In the genomic region with DNA sequence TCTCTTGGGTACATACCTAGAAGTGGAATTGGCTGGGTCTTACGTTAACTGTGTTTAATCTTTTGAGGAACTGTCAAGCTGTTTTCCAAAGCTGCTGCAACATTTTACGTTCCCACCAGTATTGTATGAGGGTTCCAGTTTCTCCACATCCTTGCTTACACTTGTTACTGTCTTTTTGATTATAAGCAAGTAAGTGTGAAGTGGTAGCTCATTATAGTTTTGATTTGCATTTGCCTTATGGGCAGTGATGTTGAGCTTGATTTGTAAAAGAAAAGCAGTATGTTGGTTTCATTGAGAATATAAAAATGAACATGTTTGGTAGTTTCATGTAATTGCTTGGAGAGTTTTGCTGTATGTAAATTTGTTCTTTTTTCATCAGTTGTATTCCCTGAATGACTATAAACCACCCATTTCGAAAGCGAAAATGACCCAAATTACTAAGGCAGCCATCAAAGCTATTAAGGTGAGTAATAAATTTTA, we compare ENCODE assay signal across 9 cellular contexts. TPM values are rescaled to one million over a fixed set of nuclear protein-coding genes. Genes with fewer than 3 reads are reported as not detected.
DNase-seq lines count a peak whose midpoint lies in the region; ATAC-seq and TF ChIP-seq lines count a peak whose summit lies in the region.
"Had no signal": no experiment of that assay in that cellular context is flagged by ENCODE, and none has a peak within 500 bp of the region (broad histone marks: within the 10 kb centered on the region; RNA-seq: fewer than 3 reads in every experiment).

No MANE protein-coding gene starts in this region.

- peaks cover 24% of the 10 kb centered on the region for H3K36me3 ChIP-seq in OCI-LY3 (replicated peaks; ENCODE audit: low read depth, low read length)

- H3K27me3 ChIP-seq in OCI-LY3 (ENCODE audit: low read depth, low read length), result no peaks in the 10 kb centered on the region

- peaks cover 27% of the 10 kb centered on the region for H4K20me1 ChIP-seq in OCI-LY3 (ENCODE audit: insufficient read depth, low read length)

- no peaks in the 10 kb centered on the region for H3K27me3 Mint-ChIP-seq in type B pancreatic cell

- H3K9me3 ChIP-seq in OCI-LY3 (ENCODE audit: insufficient read depth, low read length), result no peaks in the 10 kb centered on the region

- H3K27ac ChIP-seq in OCI-LY3 (ENCODE audit: low read length), result peak overlapping the region; percentile 92

- ATAC-seq in GM18502 (IDR thresholded peaks at IDR 0.05; ENCODE audit: poor library complexity, unreplicated experiment), result peak; percentile 96
- ATAC-seq in GM19372 (IDR thresholded peaks at IDR 0.05; ENCODE audit: low read depth, unreplicated experiment), result peak; percentile 98
- peak; percentile 99 for ATAC-seq in HG02884 (IDR thresholded peaks at IDR 0.05; ENCODE audit: unreplicated experiment)

- no peak overlapping the region for H3K4me3 Mint-ChIP-seq in type B pancreatic cell

- H3K79me2 ChIP-seq in OCI-LY3 (ENCODE audit: low read length), result peaks cover 63% of the 10 kb centered on the region

- TF ChIP-seq CTCF in OCI-LY3 (IDR thresholded peaks at IDR 0.05; ENCODE audit: low read depth, low read length) (no peak), type B pancreatic cell (conservative IDR thresholded peaks at IDR 0.05) (no peak)

- peaks cover 31% of the 10 kb centered on the region for H3K4me1 ChIP-seq in OCI-LY3 (ENCODE audit: low read length)

- no peak overlapping the region for H3K27ac Mint-ChIP-seq in type B pancreatic cell
- H3K27ac Mint-ChIP-seq: activated T-helper 2 cell treated with anti-CD3 and anti-CD28 coated beads, Interferon-gamma antibody, Interleukin-2, Interleukin-4, amounts not matched to agents 10 μg/mL and 5 μg/mL and 100 μg/mL, durations not matched to agents 14 hours and 24 hours and 36 hours had no signal

- H3K4me2 ChIP-seq in OCI-LY3 (ENCODE audit: low read length), result peak overlapping the region; percentile 64

- H3K4me3 ChIP-seq in OCI-LY3 (ENCODE audit: low read length), result peak overlapping the region; percentile 63

- DNase-seq in NCI-H2081 (lab: John Stamatoyannopoulos, UW) (no peak), type B pancreatic cell (ENCODE audit: extremely low spot score, unreplicated experiment) (no peak), NCI-H526 treated with DMSO at 0.1 percent for 48 hours (lab: John Stamatoyannopoulos, UW) (no peak)
- DNase-seq in stimulated activated CD8-positive, alpha-beta memory T cell treated with anti-CD3 and anti-CD28 coated beads, Interleukin-4, amount 100 ng/mL, for 48 hours, result no peak

- peaks cover 4% of the 10 kb centered on the region for H3K4me1 Mint-ChIP-seq in type B pancreatic cell (ENCODE audit: unreplicated experiment)

- H2AFZ ChIP-seq in OCI-LY3 (ENCODE audit: low read depth, low read length), result no peak overlapping the region

- H3K36me3 Mint-ChIP-seq in type B pancreatic cell, result peaks cover 23% of the 10 kb centered on the region

- H3K9me3 Mint-ChIP-seq in type B pancreatic cell, result no peaks in the 10 kb centered on the region
- H3K9me3 Mint-ChIP-seq: activated T-helper 2 cell treated with anti-CD3 and anti-CD28 coated beads, Interferon-gamma antibody, Interleukin-2, Interleukin-4, amounts not matched to agents 10 μg/mL and 5 μg/mL and 100 μg/mL, durations not matched to agents 14 hours and 24 hours and 36 hours had no signal

- peak overlapping the region; percentile 53 for H3K9ac ChIP-seq in OCI-LY3 (ENCODE audit: low read length)

RNA-seq across cellular contexts. Expression of a gene that starts 40.4 kb away (rescaled TPM):
- total RNA-seq in type B pancreatic cell (ENCODE audit: low replicate concordance), result 45.7 and 58.7 TPM in 2 replicates
